In the genomic region with DNA sequence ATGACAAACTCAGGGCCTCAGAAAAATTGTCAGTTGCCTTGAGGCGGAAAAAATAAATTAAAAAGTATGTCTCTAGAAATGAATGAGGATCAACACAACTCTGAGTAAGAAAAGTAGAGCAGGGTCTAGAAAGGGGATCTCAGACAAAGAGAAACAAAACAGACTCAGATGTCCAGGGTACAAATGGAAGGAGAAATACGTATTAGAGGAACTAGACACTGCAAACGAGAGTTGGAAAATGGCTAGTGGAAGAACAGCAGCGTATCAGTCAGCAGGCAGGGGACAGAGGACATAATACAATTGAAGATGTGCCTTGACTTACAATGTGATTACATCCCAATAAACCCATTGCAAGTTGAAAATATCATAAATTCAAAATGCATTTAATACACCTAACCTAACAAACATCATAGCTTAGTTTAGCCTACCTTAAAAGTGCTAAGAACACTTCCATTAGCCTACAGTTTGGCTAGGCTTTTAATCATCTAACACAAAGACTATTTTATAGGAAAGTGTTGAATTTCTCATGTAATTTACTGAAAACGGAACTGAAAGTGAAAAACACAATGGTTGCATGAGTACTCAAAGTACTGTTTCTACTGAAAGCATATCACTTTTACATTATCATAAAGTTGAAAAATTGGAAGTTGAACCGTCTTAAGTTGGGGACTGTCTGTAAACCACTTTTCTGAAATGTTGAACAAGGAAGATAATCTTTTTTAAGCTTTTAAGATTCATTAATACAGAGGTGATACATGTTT, we compare ENCODE assay signal across 11 cellular contexts.
A peak's percentile ranks its signal among the peaks of the same experiment; 100 is the strongest.
DNase-seq lines count a peak whose midpoint lies in the region; ATAC-seq and TF ChIP-seq lines count a peak whose summit lies in the region.
"Had no signal": no experiment of that assay in that cellular context is flagged by ENCODE, and none has a peak within 500 bp of the region (broad histone marks: within the 10 kb centered on the region; RNA-seq: fewer than 3 reads in every experiment).

No MANE protein-coding gene starts in this region.

- no peak for TF ChIP-seq CTCF in WTC11 (IDR thresholded peaks at IDR 0.05)

- CTCF ChIA-PET in WTC11 (lab: Charles Lee) = no interaction called here

- peaks cover 8% of the 10 kb centered on the region; the same call in 1 of the 2 replicates for H3K36me3 Mint-ChIP-seq in WTC11

- POLR2A ChIA-PET in WTC11 (lab: Charles Lee) = no interaction called here

- H3K27ac Mint-ChIP-seq in WTC11 = peak overlapping the region; percentile 55

- H3K27me3 Mint-ChIP-seq in WTC11 (ENCODE audit: low read depth) = no peaks in the 10 kb centered on the region

- peak; percentile 89 for ATAC-seq in GM21390 (IDR thresholded peaks at IDR 0.05; ENCODE audit: unreplicated experiment)
- ATAC-seq in HG03135 (IDR thresholded peaks at IDR 0.05; ENCODE audit: unreplicated experiment) = peak; percentile 69
- no peak for ATAC-seq in WTC11
- no peak for ATAC-seq in GM19324 (IDR thresholded peaks at IDR 0.05; ENCODE audit: low FRiP score, unreplicated experiment)
- ATAC-seq: sciatic nerve had no signal

- peak; percentile 9 to 80 for DNase-seq in NOMO-1 (lab: John Stamatoyannopoulos, UW; ENCODE audit: unreplicated experiment in 2 of 2)
- DNase-seq in NOMO-1 treated with dmso at 0.1 percent for 144 hours (lab: John Stamatoyannopoulos, UW; ENCODE audit: unreplicated experiment) = no peak
- no peak for DNase-seq in WTC11 (ENCODE audit: low spot score)
- DNase-seq in DMS153 (lab: John Stamatoyannopoulos, UW) = no peak
- no peak for DNase-seq in hypothalamus (lab: John Stamatoyannopoulos, UW)
- DNase-seq: effector CD4-positive, alpha-beta T cell; mesendoderm had no signal

- H3K9me3 Mint-ChIP-seq in WTC11 = no peaks in the 10 kb centered on the region

- 0 out of 2 replicates have a peak, but pooled peaks cover 4% of the 10 kb centered on the region for H3K4me1 Mint-ChIP-seq in WTC11

- no peak overlapping the region for H3K4me3 Mint-ChIP-seq in WTC11

TF ChIP-seq in WTC11, 78 proteins besides CTCF, POLR2A, EP300 and RAD21:
- TF ChIP-seq, protein P1, sequence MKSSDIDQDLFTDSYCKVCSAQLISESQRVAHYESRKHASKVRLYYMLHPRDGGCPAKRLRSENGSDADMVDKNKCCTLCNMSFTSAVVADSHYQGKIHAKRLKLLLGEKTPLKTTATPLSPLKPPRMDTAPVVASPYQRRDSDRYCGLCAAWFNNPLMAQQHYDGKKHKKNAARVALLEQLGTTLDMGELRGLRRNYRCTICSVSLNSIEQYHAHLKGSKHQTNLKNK (CRISPR knock-in tag; IDR thresholded peaks at IDR 0.05) = no peak
- TF ChIP-seq EMX1 (CRISPR knock-in tag; IDR thresholded peaks at IDR 0.05) (no peak), KAT7 (CRISPR knock-in tag; IDR thresholded peaks at IDR 0.05; ENCODE audit: borderline replicate concordance) (no peak), PRRX2 (CRISPR knock-in tag; IDR thresholded peaks at IDR 0.05) (no peak), NFYB (CRISPR knock-in tag; conservative IDR thresholded peaks at IDR 0.05; ENCODE audit: low read depth) (no peak), SMAD4 (CRISPR knock-in tag; IDR thresholded peaks at IDR 0.05) (no peak), ZBTB21 (CRISPR knock-in tag; IDR thresholded peaks at IDR 0.05; ENCODE audit: borderline replicate concordance) (no peak), HMGA2 (CRISPR knock-in tag; IDR thresholded peaks at IDR 0.05) (no peak), ELF4 (CRISPR knock-in tag; IDR thresholded peaks at IDR 0.05; ENCODE audit: low read depth) (no peak), NFE2L1 (CRISPR knock-in tag; IDR thresholded peaks at IDR 0.05) (no peak), SOX15 (CRISPR knock-in tag; IDR thresholded peaks at IDR 0.05) (no peak), ZNF138 (CRISPR knock-in tag; conservative IDR thresholded peaks at IDR 0.05) (no peak)
TF ChIP-seq in WTC11: peak in this region for 0.

Comparison
In these comparisons a context has a peak if more than half of its experiments do, and no peak if none do; other contexts are left out.
1. DNase-seq: peak in NOMO-1 (2 of 2); none in NOMO-1 treated with dmso at 0.1 percent for 144 hours (single experiment), WTC11 (single experiment), DMS153 (single experiment) and hypothalamus (0 of 51).
2. ATAC-seq: peak in GM21390 (single experiment) and HG03135 (single experiment); none in WTC11 (single experiment) and GM19324 (single experiment).